17 cellular contexts compared by ENCODE assay signal in genomic region chr5:76690027-76690679, GRCh38. TPM values are rescaled to one million over a fixed set of nuclear protein-coding genes. Genes with fewer than 3 reads are reported as not detected.
A peak's percentile ranks its signal among the peaks of the same experiment; 100 is the strongest.
DNase-seq lines count a peak whose midpoint lies in the region; ATAC-seq, FAIRE-seq and TF ChIP-seq lines count a peak whose summit lies in the region.
"Had no signal": no experiment of that assay in that cellular context is flagged by ENCODE, and none has a peak within 500 bp of the region (broad histone marks: within the 10 kb centered on the region; RNA-seq: fewer than 3 reads in every experiment).

No MANE protein-coding gene starts in this region.

- H2AFZ ChIP-seq in astrocyte (ENCODE audit: low read depth, low read length): no peak overlapping the region
- peak overlapping the region; percentile 50 for H2AFZ ChIP-seq in keratinocyte (ENCODE audit: control insufficient read depth, low read length)

- H3K4me1 ChIP-seq in astrocyte (ENCODE audit: insufficient read depth, low read length) (peaks cover 34% of the 10 kb centered on the region), keratinocyte (ENCODE audit: control insufficient read depth, extremely low read depth, insufficient read depth, low read length) (peaks cover 38% of the 10 kb centered on the region), suprapubic skin (peaks cover 8% of the 10 kb centered on the region), Caco-2 (peaks cover 20% of the 10 kb centered on the region)

- H3K4me2 ChIP-seq in astrocyte (ENCODE audit: low read length) (peak overlapping the region; percentile 57), keratinocyte (ENCODE audit: control insufficient read depth, extremely low read depth, insufficient read depth, low read depth, low read length) (no peak overlapping the region)

- FAIRE-seq in astrocyte (lab: Jason Lieb, UNC) (no peak), keratinocyte (lab: Jason Lieb, UNC) (peak; percentile 71)

- WGBS in suprapubic skin: 80% methylated on average over 3 of the region's 3 CpGs

- dilution Hi-C loops in keratinocyte (cut with MboI; ENCODE audit: extremely low pct_ligation_motif_present, low sequenced_read_pairs): no loop called here

- peak overlapping the region; percentile 65 for H3K9ac ChIP-seq in astrocyte (ENCODE audit: low read length)
- no peak overlapping the region for H3K9ac ChIP-seq in keratinocyte (ENCODE audit: control insufficient read depth, extremely low read depth, insufficient read depth, low read length)

- TF ChIP-seq EP300 in suprapubic skin (IDR thresholded peaks at IDR 0.05): no peak

- no TSS peak for BruUV-seq in Caco-2 (replicated peaks; lab: Mats Ljungman, UMichigan)

- DNase-seq in HK-2 (ENCODE audit: unreplicated experiment): peak; percentile 13
- DNase-seq in astrocyte (ENCODE audit: low read depth): no peak
- DNase-seq in keratinocyte (ENCODE audit: low read depth, low spot score): no peak
- DNase-seq in suprapubic skin (ENCODE audit: low spot score in 2 of 2): no peak
- DNase-seq in Caco-2: no peak
- DNase-seq: activated CD4-positive, alpha-beta T cell treated with anti-CD3 and anti-CD28 coated beads, Interleukin-2, amount 50 U/mL, for 48 hours; C1 segment of cervical spinal cord; DMS79; effector memory CD4-positive, alpha-beta T cell; H9; NCI-H2107; NCI-H82; stimulated activated naive CD4-positive, alpha-beta T cell had no signal

- ATAC-seq in GM18517 (IDR thresholded peaks at IDR 0.05; ENCODE audit: unreplicated experiment): no peak
- ATAC-seq in activated T-helper 17 cell treated with anti-CD3 and anti-CD28 coated beads, Interleukin-2, amount 50 U/mL, for 72 hours (replicated peaks): no peak
- ATAC-seq: sciatic nerve had no signal

- CTCF ChIA-PET in Caco-2 (lab: Charles Lee): no interaction called here

- no peaks in the 10 kb centered on the region for H3K9me1 ChIP-seq in keratinocyte (ENCODE audit: control insufficient read depth, extremely low read depth, insufficient read depth, low read length)

- H3K4me3 ChIP-seq in astrocyte (ENCODE audit: insufficient read depth, low read depth, low read length): peak overlapping the region; percentile 8
- H3K4me3 ChIP-seq in keratinocyte (ENCODE audit: control insufficient read depth in 2 of 3, extremely low read depth in 1 of 3, insufficient read depth in 2 of 3, low read depth in 1 of 3, low read length in 3 of 3): no peak overlapping the region
- H3K4me3 ChIP-seq in suprapubic skin: no peak overlapping the region
- no peak overlapping the region for H3K4me3 ChIP-seq in Caco-2 (ENCODE audit: low read depth, low read length)

- H3K9me3 Mint-ChIP-seq in astrocyte (ENCODE audit: unreplicated experiment) (peaks cover 8% of the 10 kb centered on the region), Caco-2 (ENCODE audit: unreplicated experiment) (no peaks in the 10 kb centered on the region)
- no peaks in the 10 kb centered on the region for H3K9me3 Mint-ChIP-seq in activated T-helper 17 cell treated with anti-CD3 and anti-CD28 coated beads, Interleukin-2, amount 50 U/mL, for 72 hours
- H3K9me3 Mint-ChIP-seq: H9, IgD-negative memory B cell had no signal

- peaks cover under 1% of the 10 kb centered on the region for H3K36me3 Mint-ChIP-seq in astrocyte (ENCODE audit: low read depth, unreplicated experiment)
- H3K36me3 Mint-ChIP-seq in Caco-2 (ENCODE audit: insufficient read depth, unreplicated experiment): peaks cover 40% of the 10 kb centered on the region
- peaks cover 89% of the 10 kb centered on the region for H3K36me3 Mint-ChIP-seq in activated T-helper 17 cell treated with anti-CD3 and anti-CD28 coated beads, Interleukin-2, amount 50 U/mL, for 72 hours (ENCODE audit: low read depth)

- H3K36me3 ChIP-seq in astrocyte (ENCODE audit: insufficient read depth, low read length): no peaks in the 10 kb centered on the region
- no peaks in the 10 kb centered on the region for H3K36me3 ChIP-seq in keratinocyte (ENCODE audit: control insufficient read depth in 2 of 2, extremely low read depth in 1 of 2, insufficient read depth in 2 of 2, low read length in 2 of 2)
- H3K36me3 ChIP-seq in suprapubic skin: no peaks in the 10 kb centered on the region
- H3K36me3 ChIP-seq in Caco-2 (ENCODE audit: control insufficient read depth, insufficient read depth, low read length): peaks cover 1% of the 10 kb centered on the region; the same call in 1 of the 2 replicates

- H3K27me3 Mint-ChIP-seq in astrocyte (ENCODE audit: low read depth, unreplicated experiment) (no peaks in the 10 kb centered on the region), Caco-2 (ENCODE audit: insufficient read depth, unreplicated experiment) (no peaks in the 10 kb centered on the region)
- H3K27me3 Mint-ChIP-seq in activated T-helper 17 cell treated with anti-CD3 and anti-CD28 coated beads, Interleukin-2, amount 50 U/mL, for 72 hours: no peaks in the 10 kb centered on the region
- H3K27me3 Mint-ChIP-seq: IgD-negative memory B cell had no signal

- H3K27ac ChIP-seq in astrocyte (ENCODE audit: low read depth, low read length): peak overlapping the region; percentile 98
- H3K27ac ChIP-seq in keratinocyte (ENCODE audit: control insufficient read depth, insufficient read depth, low read length): peak overlapping the region; percentile 73
- H3K27ac ChIP-seq in suprapubic skin: peak overlapping the region; percentile 55

- H3K4me3 Mint-ChIP-seq in astrocyte (ENCODE audit: unreplicated experiment) (no peak overlapping the region), Caco-2 (ENCODE audit: unreplicated experiment) (no peak overlapping the region)
- H3K4me3 Mint-ChIP-seq in activated T-helper 17 cell treated with anti-CD3 and anti-CD28 coated beads, Interleukin-2, amount 50 U/mL, for 72 hours: no peak overlapping the region
- H3K4me3 Mint-ChIP-seq: H9, IgD-negative memory B cell had no signal

- H3K79me2 ChIP-seq in astrocyte (ENCODE audit: insufficient read depth, low read length): no peaks in the 10 kb centered on the region
- H3K79me2 ChIP-seq in keratinocyte (ENCODE audit: control insufficient read depth, insufficient read depth, low read length): no peaks in the 10 kb centered on the region

- no peak for TF ChIP-seq POLR2A in suprapubic skin (IDR thresholded peaks at IDR 0.05)

- H3K27me3 ChIP-seq in astrocyte (ENCODE audit: insufficient read depth, low read length) (no peaks in the 10 kb centered on the region), keratinocyte (ENCODE audit: control insufficient read depth, extremely low read depth, insufficient read depth, low read length) (no peaks in the 10 kb centered on the region), suprapubic skin (no peaks in the 10 kb centered on the region), Caco-2 (replicated peaks; ENCODE audit: control insufficient read depth, insufficient read depth, low read length) (no peaks in the 10 kb centered on the region)

- POLR2A ChIA-PET in Caco-2 (lab: Charles Lee): no interaction called here

- intact Hi-C loops in Caco-2 (cut with micrococcal nuclease; ENCODE audit: unreplicated experiment): no loop called here

- H3K9me3 ChIP-seq in astrocyte (ENCODE audit: insufficient read depth, low read depth, low read length) (no peaks in the 10 kb centered on the region), keratinocyte (ENCODE audit: control insufficient read depth, low read depth, low read length) (no peaks in the 10 kb centered on the region), suprapubic skin (no peaks in the 10 kb centered on the region), Caco-2 (no peaks in the 10 kb centered on the region)

- peaks cover 54% of the 10 kb centered on the region for H3K4me1 Mint-ChIP-seq in astrocyte (ENCODE audit: low read depth, unreplicated experiment)
- H3K4me1 Mint-ChIP-seq in Caco-2 (ENCODE audit: low read depth, unreplicated experiment): peaks cover 13% of the 10 kb centered on the region
- H3K4me1 Mint-ChIP-seq in activated T-helper 17 cell treated with anti-CD3 and anti-CD28 coated beads, Interleukin-2, amount 50 U/mL, for 72 hours: peaks cover 19% of the 10 kb centered on the region
- H3K4me1 Mint-ChIP-seq: H9 had no signal

- H3K27ac Mint-ChIP-seq in astrocyte (ENCODE audit: unreplicated experiment) (peak overlapping the region; percentile 96), Caco-2 (ENCODE audit: unreplicated experiment) (no peak overlapping the region)
- no peak overlapping the region for H3K27ac Mint-ChIP-seq in activated T-helper 17 cell treated with anti-CD3 and anti-CD28 coated beads, Interleukin-2, amount 50 U/mL, for 72 hours
- H3K27ac Mint-ChIP-seq: H9, IgD-negative memory B cell had no signal

- TF ChIP-seq CTCF in astrocyte (IDR thresholded peaks at IDR 0.05; ENCODE audit: insufficient read depth, low read depth, low read length) (no peak), keratinocyte (optimal IDR thresholded peaks at IDR 0.05 in 1 of 3, IDR thresholded peaks at IDR 0.05 in 1 of 3, conservative IDR thresholded peaks at IDR 0.05 in 1 of 3; ENCODE audit: extremely low read depth in 1 of 3, insufficient read depth in 2 of 3, low read length in 3 of 3) (no peak), suprapubic skin (IDR thresholded peaks at IDR 0.05) (no peak), Caco-2 (IDR thresholded peaks at IDR 0.05; ENCODE audit: insufficient read depth in 1 of 2, low read depth in 1 of 2, low read length in 1 of 2, severe bottlenecking in 1 of 2, unreplicated experiment in 1 of 2) (no peak)

- H4K20me1 ChIP-seq in astrocyte (ENCODE audit: insufficient read depth, low read length) (no peaks in the 10 kb centered on the region), keratinocyte (ENCODE audit: control insufficient read depth, extremely low read depth, insufficient read depth, low read length) (no peaks in the 10 kb centered on the region)

RNA-seq across cellular contexts. Expression of gene F2R, which starts 25.8 kb away (rescaled TPM):
- total RNA-seq in astrocyte: 285 and 331 TPM in 2 replicates
- 56.8 to 59.9 TPM (median 58.0 TPM) in 3 replicates for polyA plus RNA-seq in keratinocyte
- polyA plus RNA-seq in keratinocyte (2011; ENCODE audit: low read depth): 26.3 TPM
- polyA plus RNA-seq in keratinocyte (2011; cell fraction: cytosol; rRNA removed): 27.2 and 40.2 TPM in 2 replicates
- 117 and 121 TPM in 2 replicates for polyA plus RNA-seq in keratinocyte (2011; cell fraction: nucleus; rRNA removed)
- polyA plus RNA-seq in keratinocyte (2012; ENCODE audit: low replicate concordance): 25.1 and 31.5 TPM in 2 replicates
- polyA minus RNA-seq in keratinocyte: 45.7 to 62.1 TPM (median 55.9 TPM) in 3 replicates
- polyA minus RNA-seq in keratinocyte (2011; cell fraction: cytosol; rRNA and poly(A)+ RNA removed): 31.3 TPM
- 69.1 and 124 TPM in 2 replicates for polyA minus RNA-seq in keratinocyte (2011; cell fraction: nucleus; rRNA and poly(A)+ RNA removed)
- 10 to 100 TPM; 33.8 to 48.6 (median 45.7) TPM for total RNA-seq in suprapubic skin
- 6.3 and 7.8 TPM in 2 replicates for total RNA-seq in Caco-2 (2022)
- total RNA-seq in activated T-helper 17 cell treated with anti-CD3 and anti-CD28 coated beads, Interleukin-2, amount 50 U/mL, for 72 hours: 10 to 100 TPM in 1 of 2 donors, 1 to 10 TPM in 1; 9.4 to 33.4 TPM
